ENCODE assay signal across 15 cellular contexts in genomic region chr7:79461660-79462059, GRCh38. TPM values are rescaled to one million over a fixed set of nuclear protein-coding genes. Genes with fewer than 3 reads are reported as not detected.
DNase-seq lines count a peak whose midpoint lies in the region; ATAC-seq and TF ChIP-seq lines count a peak whose summit lies in the region.
"Had no signal": no experiment of that assay in that cellular context is flagged by ENCODE, and none has a peak within 500 bp of the region (broad histone marks: within the 10 kb centered on the region; RNA-seq: fewer than 3 reads in every experiment).

No MANE protein-coding gene starts in this region.

- H3K4me2 ChIP-seq in PC-3 (ENCODE audit: low read length) = peak overlapping the region; percentile 78

- BruUV-seq in PC-3 (replicated peaks; lab: Mats Ljungman, UMichigan) = no TSS peak

- no peak for TF ChIP-seq EP300 in ovary (IDR thresholded peaks at IDR 0.05)

- peak overlapping the region; percentile 94 for H3K27ac ChIP-seq in PC-3 (ENCODE audit: low read length)
- peak overlapping the region; percentile 42 for H3K27ac ChIP-seq in epithelial cell of prostate
- H3K27ac ChIP-seq in ovary = no peak overlapping the region

- CTCF ChIA-PET in PC-3 (lab: Charles Lee) = no interaction called here

- peak; percentile 77 for DNase-seq in DMS53 treated with DMSO at 0.1 percent for 48 hours (lab: John Stamatoyannopoulos, UW; ENCODE audit: unreplicated experiment)
- DNase-seq in PC-3 = peak; percentile 86
- peak; percentile 74 for DNase-seq in epithelial cell of prostate (ENCODE audit: low read depth, low spot score)
- DNase-seq in myocyte (ENCODE audit: low read depth) = peak; percentile 68
- no peak for DNase-seq in head of caudate nucleus
- no peak for DNase-seq in midbrain (lab: John Stamatoyannopoulos, UW)
- no peak for DNase-seq in ovary
- DNase-seq: activated T-cell treated with anti-CD3 and anti-CD28 coated beads, Interleukin-2, amount 50 U/mL, for 1 hour; Kasumi-1; SHP77; stimulated activated CD4-positive, alpha-beta T cell treated with anti-CD3 and anti-CD28 coated beads, Interleukin-1b, Interleukin-23, amount 100 ng/mL, for 48 hours; stimulated activated naive CD4-positive, alpha-beta T cell had no signal

- H3K9me3 ChIP-seq in PC-3 (ENCODE audit: low read length) (no peaks in the 10 kb centered on the region), ovary (no peaks in the 10 kb centered on the region)

- 75 to 80% (median 76%) methylated on average over 1 of the region's 1 CpG for WGBS in ovary, 3 donors

- TF ChIP-seq POLR2A in ovary (IDR thresholded peaks at IDR 0.05) = no peak

- H3K27me3 ChIP-seq in PC-3 (ENCODE audit: low read length) (no peaks in the 10 kb centered on the region), ovary (no peaks in the 10 kb centered on the region)

- H3F3A ChIP-seq in PC-3 (ENCODE audit: low read length, unreplicated experiment) = no peaks in the 10 kb centered on the region

- H3K36me3 ChIP-seq in PC-3 (ENCODE audit: low read depth, low read length) (no peaks in the 10 kb centered on the region), ovary (no peaks in the 10 kb centered on the region)

- H4K20me1 ChIP-seq in PC-3 (ENCODE audit: low read length) = no peaks in the 10 kb centered on the region

- ATAC-seq in PC-3 (peak; percentile 98), HG03039 (IDR thresholded peaks at IDR 0.05; ENCODE audit: unreplicated experiment) (no peak)
- ATAC-seq: esophagus mucosa, GM12878 had no signal

- TF ChIP-seq CTCF in PC-3 (conservative IDR thresholded peaks at IDR 0.05; ENCODE audit: low read depth, low read length) (no peak), ovary (IDR thresholded peaks at IDR 0.05) (no peak)

- no peaks in the 10 kb centered on the region for H3K79me2 ChIP-seq in PC-3 (ENCODE audit: low read length)

- H3K4me1 ChIP-seq in PC-3 (ENCODE audit: insufficient read depth, low read length) (peaks cover 15% of the 10 kb centered on the region), ovary (ENCODE audit: insufficient read depth) (peaks cover 4% of the 10 kb centered on the region)

- peak overlapping the region; percentile 60 for H3K9ac ChIP-seq in PC-3 (ENCODE audit: low read length)

- POLR2A ChIA-PET in PC-3 (lab: Charles Lee; ENCODE audit: unreplicated experiment) = interaction anchor here (0.5 kb wide), 1 partner anchor 24 kb away, joined by 8 read pairs; no protein-coding TSS in a partner anchor

- intact Hi-C loops in PC-3 (cut with micrococcal nuclease) (loop anchor here (5.0 kb wide), 2 partner anchors 39 to 169 kb away; no protein-coding TSS in a partner anchor), head of caudate nucleus (cut with DNase I) (no loop called here), ovary (cut with DNase I) (no loop called here)

- H3K4me3 ChIP-seq in PC-3 (ENCODE audit: low read length) = peak overlapping the region; percentile 38; the same call in 1 of the 2 replicates
- no peak overlapping the region for H3K4me3 ChIP-seq in ovary
- H3K4me3 ChIP-seq: GM12878 had no signal

- H3K9me2 ChIP-seq in PC-3 (replicated peaks; ENCODE audit: low read length) = no peaks in the 10 kb centered on the region

- H2AFZ ChIP-seq in PC-3 (ENCODE audit: low read length) = no peak overlapping the region

RNA-seq across cellular contexts. Expression of gene MAGI2, which starts 8.2 kb away (rescaled TPM):
- total RNA-seq in PC-3 (2014; rRNA removed) (0.06 TPM in 1 of 2 replicates, not detected in the other), myocyte (5.7 and 6.0 TPM in 2 replicates), ovary (10 to 100 TPM; 16.6 to 20.4 (median 19.1) TPM)
- 3.1 TPM for polyA plus RNA-seq in myocyte (2012)
- 10 to 100 TPM in 1 of 2 donors, 1 to 10 TPM in 1; 7.1 to 12.5 TPM for polyA plus RNA-seq in ovary

Comparison
In these comparisons a context has a peak if more than half of its experiments do, and no peak if none do; other contexts are left out.
1. DNase-seq: peak in DMS53 treated with DMSO at 0.1 percent for 48 hours (single experiment), PC-3 (single experiment), epithelial cell of prostate (single experiment) and myocyte (single experiment); none in head of caudate nucleus (0 of 42), midbrain (single experiment) and ovary (0 of 5).
2. H3K27ac ChIP-seq: peak in PC-3 (single experiment) and epithelial cell of prostate (single experiment); none in ovary (0 of 2).